1 cellular context compared by ENCODE assay signal in the genomic region with DNA sequence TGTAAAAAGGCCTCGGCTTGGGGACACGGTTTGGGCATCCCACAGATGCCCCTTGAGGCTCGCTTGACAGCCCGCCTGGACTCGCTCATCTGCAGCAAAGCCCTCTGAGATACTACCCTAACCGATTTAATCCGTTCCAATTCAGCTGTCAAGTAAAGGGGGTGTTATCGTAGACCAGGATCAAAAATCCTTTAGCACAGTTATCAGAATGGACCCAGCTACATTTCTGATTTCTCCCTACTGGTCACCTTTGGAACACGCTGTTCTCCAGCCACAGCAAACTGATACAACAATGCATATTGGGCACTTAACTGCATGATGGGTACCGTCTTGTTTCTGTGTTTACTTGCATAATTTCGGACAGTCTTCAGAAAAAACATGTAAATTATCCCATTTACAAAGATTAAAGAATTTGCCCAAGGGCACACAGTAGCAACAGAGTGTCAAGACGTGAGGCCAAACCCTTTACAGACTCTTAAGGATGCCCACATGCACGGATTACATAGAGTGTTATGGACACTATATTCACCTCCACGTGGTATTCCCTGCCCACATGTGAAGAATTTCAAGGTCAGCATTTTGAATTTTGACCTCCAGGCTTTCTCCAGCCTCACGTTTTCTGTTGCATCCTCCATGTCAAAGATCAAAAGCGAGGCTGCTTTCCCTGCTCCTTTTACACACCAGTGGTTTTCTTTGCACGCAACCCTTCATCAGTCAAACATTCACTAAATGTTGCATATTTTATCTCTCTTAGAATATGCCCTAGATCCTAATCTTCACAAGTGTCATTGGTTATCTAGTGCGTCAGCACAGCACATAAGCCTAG.
TF ChIP-seq lines count a peak whose summit lies in the region.

No MANE protein-coding gene starts in this region.

TF ChIP-seq in HepG2, 621 proteins besides CTCF, POLR2A, EP300 and RAD21 (continued from another document and continues in another):
- TF ChIP-seq TEAD3 (CRISPR knock-in tag; optimal IDR thresholded peaks at IDR 0.05; ENCODE audit: borderline replicate concordance) (peak; percentile 68), NR2F6 (IDR thresholded peaks at IDR 0.05) (peak; percentile 79), NR2F6 (CRISPR knock-in tag; IDR thresholded peaks at IDR 0.05) (peak; percentile 68; the same call in 1 of the 2 replicates), FOXK1 (CRISPR knock-in tag; IDR thresholded peaks at IDR 0.05; ENCODE audit: borderline replicate concordance, low read depth) (peak; percentile 51), PPARG (CRISPR knock-in tag; conservative IDR thresholded peaks at IDR 0.05) (peak; percentile 23; the same call in 1 of the 2 replicates), SIX4 (CRISPR knock-in tag; IDR thresholded peaks at IDR 0.05) (peak; percentile 52; the same call in 1 of the 2 replicates), ZNF230 (CRISPR knock-in tag; IDR thresholded peaks at IDR 0.05) (0 out of 2 replicates have a peak, but pooled peaks have one; percentile 8), DMAP1 (CRISPR knock-in tag; IDR thresholded peaks at IDR 0.05) (peak; percentile 85), ZBED4 (CRISPR knock-in tag; IDR thresholded peaks at IDR 0.05; ENCODE audit: borderline replicate concordance) (peak; percentile 31; the same call in 1 of the 2 replicates), KLF6 (CRISPR knock-in tag; IDR thresholded peaks at IDR 0.05) (peak; percentile 57; the same call in 1 of the 2 replicates), ASH2L (IDR thresholded peaks at IDR 0.05; ENCODE audit: insufficient read length, low read depth, low read length) (peak; percentile 16), TERF1 (CRISPR knock-in tag; IDR thresholded peaks at IDR 0.05) (no peak), GATA4 (IDR thresholded peaks at IDR 0.05; ENCODE audit: borderline replicate concordance, low read depth) (peak; percentile 48; the same call in 1 of the 2 replicates), RXRA (CRISPR knock-in tag; IDR thresholded peaks at IDR 0.05) (peak; percentile 41; the same call in 1 of the 2 replicates), ZC3H13 (CRISPR knock-in tag; IDR thresholded peaks at IDR 0.05) (peak; percentile 77; the same call in 1 of the 2 replicates), ZNF614 (CRISPR knock-in tag; IDR thresholded peaks at IDR 0.05; ENCODE audit: borderline replicate concordance) (peak; percentile 70; the same call in 1 of the 2 replicates), ZNF263 (CRISPR knock-in tag; IDR thresholded peaks at IDR 0.05) (no peak; the same call in 1 of the 2 replicates), TCF7 (IDR thresholded peaks at IDR 0.05; ENCODE audit: low read depth) (peak; percentile 81), RFXAP (CRISPR knock-in tag; IDR thresholded peaks at IDR 0.05; ENCODE audit: borderline replicate concordance) (peak; percentile 22), BCL6 (CRISPR knock-in tag; IDR thresholded peaks at IDR 0.05) (peak; percentile 66; the same call in 1 of the 2 replicates), FOSL2 (CRISPR knock-in tag; IDR thresholded peaks at IDR 0.05) (peak; percentile 73), ONECUT2 (CRISPR knock-in tag; IDR thresholded peaks at IDR 0.05) (no peak), RXRB (CRISPR knock-in tag; IDR thresholded peaks at IDR 0.05; ENCODE audit: borderline replicate concordance) (peak; percentile 70), MAFF (IDR thresholded peaks at IDR 0.05; ENCODE audit: low read depth, low read length) (peak; percentile 89), PAF1 (CRISPR knock-in tag; IDR thresholded peaks at IDR 0.05) (peak; percentile 57; the same call in 1 of the 2 replicates), ESRRA (CRISPR knock-in tag; IDR thresholded peaks at IDR 0.05; ENCODE audit: low read depth) (peak; percentile 62; the same call in 1 of the 2 replicates), SMARCC2 (IDR thresholded peaks at IDR 0.05) (no peak), RBFOX2 (IDR thresholded peaks at IDR 0.05; ENCODE audit: low read depth, low read length) (peak; percentile 61; the same call in 1 of the 2 replicates), ZNF430 (CRISPR knock-in tag; IDR thresholded peaks at IDR 0.05) (no peak), BRD4 (CRISPR knock-in tag; IDR thresholded peaks at IDR 0.05) (0 out of 2 replicates have a peak, but pooled peaks have one; percentile 0), ZNF326 (CRISPR knock-in tag; IDR thresholded peaks at IDR 0.05; ENCODE audit: borderline replicate concordance) (peak; percentile 81; the same call in 1 of the 2 replicates), CBFB (CRISPR knock-in tag; IDR thresholded peaks at IDR 0.05) (0 out of 2 replicates have a peak, but pooled peaks have one; percentile 26), THAP7 (CRISPR knock-in tag; IDR thresholded peaks at IDR 0.05) (no peak), ZFP36L2 (CRISPR knock-in tag; IDR thresholded peaks at IDR 0.05) (no peak), ZNF691 (CRISPR knock-in tag; IDR thresholded peaks at IDR 0.05; ENCODE audit: borderline replicate concordance, low read depth) (peak; percentile 41; the same call in 1 of the 2 replicates), RBM22 (optimal IDR thresholded peaks at IDR 0.05; ENCODE audit: low read length) (peak; percentile 17), GATAD1 (CRISPR knock-in tag; IDR thresholded peaks at IDR 0.05) (peak; percentile 21; the same call in 1 of the 2 replicates), ZNF331 (CRISPR knock-in tag; IDR thresholded peaks at IDR 0.05) (peak; percentile 36; the same call in 1 of the 2 replicates), TGIF2 (CRISPR knock-in tag; IDR thresholded peaks at IDR 0.05) (peak; percentile 37; the same call in 1 of the 2 replicates), RNF2 (conservative IDR thresholded peaks at IDR 0.05; ENCODE audit: low read depth) (no peak), ZNF576 (CRISPR knock-in tag; IDR thresholded peaks at IDR 0.05) (no peak), MXI1 (IDR thresholded peaks at IDR 0.05; ENCODE audit: borderline replicate concordance, low read depth, low read length) (peak; percentile 86; the same call in 1 of the 3 replicates)
- TF ChIP-seq, protein P1, sequence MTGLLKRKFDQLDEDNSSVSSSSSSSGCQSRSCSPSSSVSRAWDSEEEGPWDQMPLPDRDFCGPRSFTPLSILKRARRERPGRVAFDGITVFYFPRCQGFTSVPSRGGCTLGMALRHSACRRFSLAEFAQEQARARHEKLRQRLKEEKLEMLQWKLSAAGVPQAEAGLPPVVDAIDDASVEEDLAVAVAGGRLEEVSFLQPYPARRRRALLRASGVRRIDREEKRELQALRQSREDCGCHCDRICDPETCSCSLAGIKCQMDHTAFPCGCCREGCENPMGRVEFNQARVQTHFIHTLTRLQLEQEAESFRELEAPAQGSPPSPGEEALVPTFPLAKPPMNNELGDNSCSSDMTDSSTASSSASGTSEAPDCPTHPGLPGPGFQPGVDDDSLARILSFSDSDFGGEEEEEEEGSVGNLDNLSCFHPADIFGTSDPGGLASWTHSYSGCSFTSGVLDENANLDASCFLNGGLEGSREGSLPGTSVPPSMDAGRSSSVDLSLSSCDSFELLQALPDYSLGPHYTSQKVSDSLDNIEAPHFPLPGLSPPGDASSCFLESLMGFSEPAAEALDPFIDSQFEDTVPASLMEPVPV (CRISPR knock-in tag; IDR thresholded peaks at IDR 0.05): no peak
- TF ChIP-seq, protein P2, sequence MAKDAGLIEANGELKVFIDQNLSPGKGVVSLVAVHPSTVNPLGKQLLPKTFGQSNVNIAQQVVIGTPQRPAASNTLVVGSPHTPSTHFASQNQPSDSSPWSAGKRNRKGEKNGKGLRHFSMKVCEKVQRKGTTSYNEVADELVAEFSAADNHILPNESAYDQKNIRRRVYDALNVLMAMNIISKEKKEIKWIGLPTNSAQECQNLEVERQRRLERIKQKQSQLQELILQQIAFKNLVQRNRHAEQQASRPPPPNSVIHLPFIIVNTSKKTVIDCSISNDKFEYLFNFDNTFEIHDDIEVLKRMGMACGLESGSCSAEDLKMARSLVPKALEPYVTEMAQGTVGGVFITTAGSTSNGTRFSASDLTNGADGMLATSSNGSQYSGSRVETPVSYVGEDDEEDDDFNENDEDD (CRISPR knock-in tag; IDR thresholded peaks at IDR 0.05; ENCODE audit: borderline replicate concordance): peak; percentile 48; the same call in 1 of the 2 replicates
- TF ChIP-seq, protein P3, sequence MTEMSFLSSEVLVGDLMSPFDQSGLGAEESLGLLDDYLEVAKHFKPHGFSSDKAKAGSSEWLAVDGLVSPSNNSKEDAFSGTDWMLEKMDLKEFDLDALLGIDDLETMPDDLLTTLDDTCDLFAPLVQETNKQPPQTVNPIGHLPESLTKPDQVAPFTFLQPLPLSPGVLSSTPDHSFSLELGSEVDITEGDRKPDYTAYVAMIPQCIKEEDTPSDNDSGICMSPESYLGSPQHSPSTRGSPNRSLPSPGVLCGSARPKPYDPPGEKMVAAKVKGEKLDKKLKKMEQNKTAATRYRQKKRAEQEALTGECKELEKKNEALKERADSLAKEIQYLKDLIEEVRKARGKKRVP (CRISPR knock-in tag; IDR thresholded peaks at IDR 0.05): peak in 1 of 2 experiments; percentile 54; a peak in 1 of 4 replicates
- TF ChIP-seq, protein P4, sequence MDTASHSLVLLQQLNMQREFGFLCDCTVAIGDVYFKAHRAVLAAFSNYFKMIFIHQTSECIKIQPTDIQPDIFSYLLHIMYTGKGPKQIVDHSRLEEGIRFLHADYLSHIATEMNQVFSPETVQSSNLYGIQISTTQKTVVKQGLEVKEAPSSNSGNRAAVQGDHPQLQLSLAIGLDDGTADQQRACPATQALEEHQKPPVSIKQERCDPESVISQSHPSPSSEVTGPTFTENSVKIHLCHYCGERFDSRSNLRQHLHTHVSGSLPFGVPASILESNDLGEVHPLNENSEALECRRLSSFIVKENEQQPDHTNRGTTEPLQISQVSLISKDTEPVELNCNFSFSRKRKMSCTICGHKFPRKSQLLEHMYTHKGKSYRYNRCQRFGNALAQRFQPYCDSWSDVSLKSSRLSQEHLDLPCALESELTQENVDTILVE (CRISPR knock-in tag; IDR thresholded peaks at IDR 0.05): peak; percentile 65; the same call in 1 of the 2 replicates
- TF ChIP-seq, protein P5, sequence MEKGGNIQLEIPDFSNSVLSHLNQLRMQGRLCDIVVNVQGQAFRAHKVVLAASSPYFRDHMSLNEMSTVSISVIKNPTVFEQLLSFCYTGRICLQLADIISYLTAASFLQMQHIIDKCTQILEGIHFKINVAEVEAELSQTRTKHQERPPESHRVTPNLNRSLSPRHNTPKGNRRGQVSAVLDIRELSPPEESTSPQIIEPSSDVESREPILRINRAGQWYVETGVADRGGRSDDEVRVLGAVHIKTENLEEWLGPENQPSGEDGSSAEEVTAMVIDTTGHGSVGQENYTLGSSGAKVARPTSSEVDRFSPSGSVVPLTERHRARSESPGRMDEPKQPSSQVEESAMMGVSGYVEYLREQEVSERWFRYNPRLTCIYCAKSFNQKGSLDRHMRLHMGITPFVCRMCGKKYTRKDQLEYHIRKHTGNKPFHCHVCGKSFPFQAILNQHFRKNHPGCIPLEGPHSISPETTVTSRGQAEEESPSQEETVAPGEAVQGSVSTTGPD (CRISPR knock-in tag; IDR thresholded peaks at IDR 0.05): no peak
